Comparison of ENCODE assay signal across 20 cellular contexts in genomic region chr1:31657972-31658510, GRCh38. TPM values are rescaled to one million over a fixed set of nuclear protein-coding genes. Genes with fewer than 3 reads are reported as not detected.
DNase-seq lines count a peak whose midpoint lies in the region; ATAC-seq, FAIRE-seq and TF ChIP-seq lines count a peak whose summit lies in the region.
"Had no signal": no experiment of that assay in that cellular context is flagged by ENCODE, and none has a peak within 500 bp of the region (broad histone marks: within the 10 kb centered on the region; RNA-seq: fewer than 3 reads in every experiment).

No MANE protein-coding gene starts in this region.

- H2BK5ac ChIP-seq in mesenchymal stem cell (ENCODE audit: low read depth, low read length, poor library complexity, severe bottlenecking) = no peak overlapping the region
- H2BK5ac ChIP-seq in trophoblast cell (ENCODE audit: low read depth, low read length, poor library complexity) = no peak overlapping the region

- no peaks in the 10 kb centered on the region for H3K79me1 ChIP-seq in mesenchymal stem cell (replicated peaks; ENCODE audit: low read length, poor library complexity, severe bottlenecking)
- peaks cover 28% of the 10 kb centered on the region for H3K79me1 ChIP-seq in trophoblast cell (ENCODE audit: low read length)

- H3K4me3 ChIP-seq in BLaER1 treated with 17β-estradiol and CSF1 and Interleukin-3, amounts not matched to agents 10 nM and 100 nM = peak overlapping the region in 7 of 10 experiments; percentile 10 to 43 (median 19); a peak in 10 of 20 replicates
- H3K4me3 ChIP-seq in mesenchymal stem cell (ENCODE audit: insufficient read depth in 1 of 2, low read depth in 1 of 2, low read length in 2 of 2) (no peak overlapping the region), trophoblast cell (ENCODE audit: low read depth, low read length) (peak overlapping the region; percentile 44), kidney (ENCODE audit: low read length in 2 of 2) (no peak overlapping the region)
- H3K4me3 ChIP-seq: GM12878 had no signal

- no peak overlapping the region for H3K18ac ChIP-seq in mesenchymal stem cell (ENCODE audit: low read depth in 1 of 2, low read length in 2 of 2)
- H3K18ac ChIP-seq in trophoblast cell (ENCODE audit: low read length) = peak overlapping the region; percentile 1

- WGBS in mesenchymal stem cell = 97% methylated on average over 9 of the region's 12 CpGs
- no CpG with 5 or more reads among the region's 12 CpGs for WGBS in trophoblast cell (ENCODE audit: extremely low coverage, insufficient coverage, insufficient read length)

- TF ChIP-seq CTCF in RWPE1 (conservative IDR thresholded peaks at IDR 0.05; ENCODE audit: low read depth) (no peak), kidney (IDR thresholded peaks at IDR 0.05; ENCODE audit: borderline replicate concordance, extremely low read depth, insufficient read depth) (no peak)

- H3K36me3 ChIP-seq in BLaER1 treated with 17β-estradiol and CSF1 and Interleukin-3, amounts not matched to agents 10 nM and 100 nM = no peaks in the 10 kb centered on the region
- H3K36me3 ChIP-seq in mesenchymal stem cell (ENCODE audit: control insufficient read depth in 1 of 2, insufficient read depth in 2 of 2, low read depth in 1 of 2, low read length in 2 of 2) = peaks cover 45 to 78% of the 10 kb centered on the region in 2 experiments
- peaks cover 58 to 70% of the 10 kb centered on the region in 2 experiments for H3K36me3 ChIP-seq in trophoblast cell (ENCODE audit: control insufficient read depth in 1 of 2, insufficient read depth in 2 of 2, low read length in 2 of 2)
- H3K36me3 ChIP-seq in kidney (ENCODE audit: control insufficient read depth in 1 of 2, insufficient read depth in 2 of 2, low read length in 2 of 2) = no peaks in the 10 kb centered on the region

- H4K91ac ChIP-seq in mesenchymal stem cell (ENCODE audit: low read length) (peak overlapping the region; percentile 34), trophoblast cell (ENCODE audit: low read depth, low read length) (peak overlapping the region; percentile 1)

- peaks cover 0 to 14% (median 0%) of the 10 kb centered on the region in 11 experiments; a peak in 3 of 22 replicates for H3K27me3 ChIP-seq in BLaER1 treated with 17β-estradiol and CSF1 and Interleukin-3, amounts not matched to agents 10 nM and 100 nM
- H3K27me3 ChIP-seq in mesenchymal stem cell (ENCODE audit: control insufficient read depth in 1 of 2, insufficient read depth in 1 of 2, low read length in 2 of 2) (no peaks in the 10 kb centered on the region), trophoblast cell (ENCODE audit: insufficient read depth, low read length) (no peaks in the 10 kb centered on the region)

- H2AK5ac ChIP-seq in mesenchymal stem cell (ENCODE audit: low read length, severe bottlenecking) = no peak overlapping the region
- no peak overlapping the region for H2AK5ac ChIP-seq in trophoblast cell (ENCODE audit: low read length)

- CTCF ChIA-PET in RWPE1 (lab: Yijun Ruan, JAX) = interaction anchor here (0.5 to 2.3 kb wide), 4 partner anchors 12 to 306 kb away, joined by 3 to 5 read pairs (median 3); no protein-coding TSS in a partner anchor

- peaks cover 59 to 93% (median 74%) of the 10 kb centered on the region in 10 experiments for H3K4me1 ChIP-seq in BLaER1 treated with 17β-estradiol and CSF1 and Interleukin-3, amounts not matched to agents 10 nM and 100 nM
- H3K4me1 ChIP-seq in mesenchymal stem cell (ENCODE audit: control insufficient read depth, insufficient read depth, low read depth, low read length) (peaks cover 9% of the 10 kb centered on the region), trophoblast cell (ENCODE audit: control insufficient read depth in 1 of 2, insufficient read depth in 2 of 2, low read length in 2 of 2) (peaks cover 27 to 34% of the 10 kb centered on the region in 2 experiments), kidney (ENCODE audit: control insufficient read depth in 1 of 2, insufficient read depth in 1 of 2, low read depth in 1 of 2, low read length in 2 of 2) (no peaks in the 10 kb centered on the region)

- no peak overlapping the region for H4K12ac ChIP-seq in trophoblast cell (ENCODE audit: low read depth, low read length)

- H3K4ac ChIP-seq in mesenchymal stem cell (ENCODE audit: low read depth in 1 of 2, low read length in 2 of 2) (no peak overlapping the region), trophoblast cell (ENCODE audit: low read depth, low read length) (no peak overlapping the region)

- H3K9me3 ChIP-seq in BLaER1 treated with 17β-estradiol and CSF1 and Interleukin-3, amounts not matched to agents 10 nM and 100 nM (replicated peaks in 1 of 11) = no peaks in the 10 kb centered on the region
- H3K9me3 ChIP-seq in mesenchymal stem cell (ENCODE audit: control insufficient read depth, low read length) = no peaks in the 10 kb centered on the region
- H3K9me3 ChIP-seq in trophoblast cell (ENCODE audit: insufficient read depth, low read depth, low read length) = no peaks in the 10 kb centered on the region
- H3K9me3 ChIP-seq in kidney (ENCODE audit: control insufficient read depth in 1 of 2, low read length in 2 of 2) = no peaks in the 10 kb centered on the region

- intact Hi-C loops in kidney (cut with DNase I) = no loop called here

- no peaks in the 10 kb centered on the region for H4K20me1 ChIP-seq in BLaER1 treated with 17β-estradiol and CSF1 and Interleukin-3, amounts not matched to agents 10 nM and 100 nM

- H3K4me2 ChIP-seq in BLaER1 treated with 17β-estradiol and CSF1 and Interleukin-3, amounts not matched to agents 10 nM and 100 nM = peak overlapping the region; percentile 83 to 99 (median 94)
- H3K4me2 ChIP-seq in mesenchymal stem cell (ENCODE audit: low read length, poor library complexity, severe bottlenecking) = no peak overlapping the region
- H3K4me2 ChIP-seq in trophoblast cell (ENCODE audit: low read length) = no peak overlapping the region

- H2AFZ ChIP-seq in mesenchymal stem cell (ENCODE audit: low read depth, low read length) (no peak overlapping the region), trophoblast cell (ENCODE audit: insufficient read depth, low read length, poor library complexity) (no peak overlapping the region)

- H3K79me2 ChIP-seq in trophoblast cell (ENCODE audit: control insufficient read depth, insufficient read depth, low read length, poor library complexity) = no peaks in the 10 kb centered on the region

- POLR2A ChIA-PET in RWPE1 (lab: Yijun Ruan, JAX; ENCODE audit: low non-redundant PET) = no interaction called here

- no peak overlapping the region for H3K23ac ChIP-seq in mesenchymal stem cell (ENCODE audit: low read length in 2 of 2)
- no peak overlapping the region for H3K23ac ChIP-seq in trophoblast cell (ENCODE audit: low read length)

- ATAC-seq in HG02870 (IDR thresholded peaks at IDR 0.05; ENCODE audit: unreplicated experiment) = no peak
- ATAC-seq: GM12878 had no signal

- no peak for FAIRE-seq in kidney (lab: Jason Lieb, UNC)
- FAIRE-seq: GM12878 had no signal

- no peak overlapping the region for H2BK15ac ChIP-seq in mesenchymal stem cell (ENCODE audit: low read depth, poor library complexity, severe bottlenecking)

- peak overlapping the region in 10 of 11 experiments; percentile 50 to 80 (median 70); a peak in 19 of 22 replicates for H3K9ac ChIP-seq in BLaER1 treated with 17β-estradiol and CSF1 and Interleukin-3, amounts not matched to agents 10 nM and 100 nM
- H3K9ac ChIP-seq in mesenchymal stem cell (ENCODE audit: low read length) (peak overlapping the region; percentile 30), trophoblast cell (ENCODE audit: low read length) (no peak overlapping the region), kidney (ENCODE audit: low read length in 2 of 2) (no peak overlapping the region)

- no peak overlapping the region for H2BK120ac ChIP-seq in mesenchymal stem cell (ENCODE audit: low read depth, low read length)
- no peak overlapping the region for H2BK120ac ChIP-seq in trophoblast cell (ENCODE audit: insufficient read depth, low read length, poor library complexity)

- H2BK12ac ChIP-seq in mesenchymal stem cell (ENCODE audit: low read length in 2 of 2) (no peak overlapping the region), trophoblast cell (ENCODE audit: low read length) (peak overlapping the region; percentile 37)

- peak overlapping the region in 9 of 11 experiments; percentile 50 to 91 (median 82); a peak in 18 of 22 replicates for H3K27ac ChIP-seq in BLaER1 treated with 17β-estradiol and CSF1 and Interleukin-3, amounts not matched to agents 10 nM and 100 nM
- H3K27ac ChIP-seq in RWPE1 (peak overlapping the region; percentile 40), mesenchymal stem cell (ENCODE audit: low read length, poor library complexity, severe bottlenecking) (no peak overlapping the region), trophoblast cell (ENCODE audit: low read depth, low read length) (no peak overlapping the region), kidney (ENCODE audit: low read depth in 2 of 2, low read length in 2 of 2) (no peak overlapping the region)

- DNase-seq in RWPE1 (ENCODE audit: low spot score) = no peak
- DNase-seq in mesenchymal stem cell = no peak
- DNase-seq in trophoblast cell = no peak
- DNase-seq in NCI-H2029 (lab: John Stamatoyannopoulos, UW) = no peak
- no peak for DNase-seq in kidney
- no peak for DNase-seq in NCI-H1417 treated with DMSO at 0.1 percent for 48 hours (lab: John Stamatoyannopoulos, UW)
- DNase-seq: 8988T; C1 segment of cervical spinal cord; Calu3; CD4-positive, alpha-beta T cell; DMS 273 treated with DMSO at 0.1 percent for 48 hours; GOT3; HCEC 1CT had no signal

- no peak overlapping the region for H4K8ac ChIP-seq in mesenchymal stem cell (ENCODE audit: low read length)
- no peak overlapping the region for H4K8ac ChIP-seq in trophoblast cell (ENCODE audit: low read depth, low read length)

- H3K14ac ChIP-seq in mesenchymal stem cell (ENCODE audit: low read length in 2 of 2) (no peak overlapping the region), trophoblast cell (ENCODE audit: low read length) (no peak overlapping the region)

RNA-seq across cellular contexts. Expression of gene PEF1, which starts 13.4 kb away (rescaled TPM):
- polyA plus RNA-seq in mesenchymal stem cell (2013, experiment 1 of 2) = 56.0 TPM
- 55.6 TPM for polyA plus RNA-seq in mesenchymal stem cell (2013, experiment 2 of 2)
- 66.7 and 70.3 TPM in 2 replicates for polyA plus RNA-seq in trophoblast cell (2013)
- 69.0 TPM for total RNA-seq in kidney
- 120 TPM for polyA plus RNA-seq in kidney (ENCODE audit: insufficient read depth, low read depth, low replicate concordance)

RNA-seq across cellular contexts. Expression of gene HCRTR1, which starts 40.6 kb away (rescaled TPM):
- not detected for polyA plus RNA-seq in mesenchymal stem cell (2013, experiment 1 of 2)
- polyA plus RNA-seq in mesenchymal stem cell (2013, experiment 2 of 2) = not detected
- polyA plus RNA-seq in trophoblast cell (2013) = 1.4 and 1.5 TPM in 2 replicates
- total RNA-seq in kidney = 0.35 TPM
- not detected for polyA plus RNA-seq in kidney (ENCODE audit: insufficient read depth, low read depth, low replicate concordance)
- total RNA-seq: Calu3; CD4-positive, alpha-beta T cell; Daoy; GM12878; HFFc6; HT-29; IMR-90 had no signal
- polyA plus RNA-seq: GM12878, IMR-90 had no signal

RNA-seq across cellular contexts. Expression of gene COL16A1, which starts 45.8 kb away (rescaled TPM):
- polyA plus RNA-seq in mesenchymal stem cell (2013, experiment 1 of 2) = 20.9 TPM
- 18.3 TPM for polyA plus RNA-seq in mesenchymal stem cell (2013, experiment 2 of 2)
- 43.1 and 44.2 TPM in 2 replicates for polyA plus RNA-seq in trophoblast cell (2013)
- total RNA-seq in kidney = 29.0 TPM
- polyA plus RNA-seq in kidney (ENCODE audit: insufficient read depth, low read depth, low replicate concordance) = 9.2 TPM
- total RNA-seq: CD4-positive, alpha-beta T cell had no signal

Comparison
In these comparisons a context has a peak if more than half of its experiments do, and no peak if none do; other contexts are left out.
1. H3K27ac ChIP-seq: peak in BLaER1 treated with 17β-estradiol and CSF1 and Interleukin-3, amounts not matched to agents 10 nM and 100 nM (9 of 11) and RWPE1 (single experiment); none in mesenchymal stem cell (single experiment), trophoblast cell (single experiment) and kidney (0 of 2).
2. H3K4me2 ChIP-seq: peak in BLaER1 treated with 17β-estradiol and CSF1 and Interleukin-3, amounts not matched to agents 10 nM and 100 nM (11 of 11); none in mesenchymal stem cell (single experiment) and trophoblast cell (single experiment).
3. H3K4me3 ChIP-seq: peak in BLaER1 treated with 17β-estradiol and CSF1 and Interleukin-3, amounts not matched to agents 10 nM and 100 nM (7 of 10) and trophoblast cell (single experiment); none in mesenchymal stem cell (0 of 2) and kidney (0 of 2).
4. H3K9ac ChIP-seq: peak in BLaER1 treated with 17β-estradiol and CSF1 and Interleukin-3, amounts not matched to agents 10 nM and 100 nM (10 of 11) and mesenchymal stem cell (single experiment); none in trophoblast cell (single experiment) and kidney (0 of 2).